Comparison of ENCODE assay signal across 21 cellular contexts in the genomic region with DNA sequence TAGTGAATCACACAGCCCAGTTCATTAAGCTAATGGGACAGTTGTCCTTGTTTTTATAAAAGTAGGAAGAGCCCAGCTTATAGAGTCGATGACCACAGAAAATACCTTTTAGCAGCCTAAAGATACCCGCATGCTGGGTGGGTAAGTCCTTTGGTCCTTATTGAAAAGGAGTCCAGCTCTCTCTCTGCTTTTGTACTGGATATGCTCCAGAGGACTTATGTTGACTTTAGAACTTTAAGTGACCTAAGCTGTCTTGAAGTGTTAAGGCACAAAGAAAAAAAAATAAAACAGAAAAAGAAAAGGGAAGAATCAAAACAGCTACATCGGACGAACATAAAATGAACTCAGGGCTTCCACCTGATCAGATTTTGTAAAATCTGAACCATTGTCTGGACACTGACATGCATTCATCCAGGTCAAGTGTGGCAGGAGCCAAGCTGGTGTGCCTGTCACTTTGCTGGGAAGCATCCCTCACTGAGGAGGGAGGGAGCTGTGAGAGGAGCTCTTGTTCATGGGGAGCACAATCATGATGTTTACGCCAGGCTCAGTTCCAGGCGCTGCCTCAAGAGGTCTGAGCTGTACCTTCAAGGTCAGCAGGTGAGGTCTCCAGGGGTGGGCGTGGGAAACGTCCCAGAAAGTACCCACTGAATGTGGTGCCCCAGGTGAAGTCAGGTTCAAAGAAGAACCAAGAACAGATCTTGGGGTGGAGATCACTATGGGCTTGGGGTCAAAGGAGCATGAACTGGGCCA. TPM values are rescaled to one million over a fixed set of nuclear protein-coding genes. Genes with fewer than 3 reads are reported as not detected.
DNase-seq lines count a peak whose midpoint lies in the region; ATAC-seq and TF ChIP-seq lines count a peak whose summit lies in the region.
"Had no signal": no experiment of that assay in that cellular context is flagged by ENCODE, and none has a peak within 500 bp of the region (broad histone marks: within the 10 kb centered on the region; RNA-seq: fewer than 3 reads in every experiment).

No MANE protein-coding gene starts in this region.

- H3K9ac ChIP-seq in parathyroid adenoma: no peak overlapping the region
- H3K9ac ChIP-seq: KMS-11 had no signal

- H3K4me1 Mint-ChIP-seq in GM23338: no peaks in the 10 kb centered on the region
- no peaks in the 10 kb centered on the region for H3K4me1 Mint-ChIP-seq in stimulated activated naive CD8-positive, alpha-beta T cell treated with anti-CD3 and anti-CD28 coated beads, Interleukin-15, amount 100 ng/mL, for 72 hours
- H3K4me1 Mint-ChIP-seq: IgD-negative memory B cell had no signal

- no peak overlapping the region for H3K4me3 Mint-ChIP-seq in GM23338
- no peak overlapping the region for H3K4me3 Mint-ChIP-seq in stimulated activated naive CD8-positive, alpha-beta T cell treated with anti-CD3 and anti-CD28 coated beads, Interleukin-15, amount 100 ng/mL, for 72 hours

- H3K36me3 ChIP-seq in heart left ventricle (no peaks in the 10 kb centered on the region), GM23338 (ENCODE audit: insufficient read depth) (no peaks in the 10 kb centered on the region), parathyroid adenoma (ENCODE audit: control insufficient read depth, insufficient read depth, low read length) (no peaks in the 10 kb centered on the region), vagina (no peaks in the 10 kb centered on the region)

- peaks cover 3% of the 10 kb centered on the region for H3K27me3 Mint-ChIP-seq in GM23338 (ENCODE audit: insufficient read depth, low read depth, poor library complexity)
- peaks cover 7% of the 10 kb centered on the region for H3K27me3 Mint-ChIP-seq in stimulated activated naive CD8-positive, alpha-beta T cell treated with anti-CD3 and anti-CD28 coated beads, Interleukin-15, amount 100 ng/mL, for 72 hours

- no peaks in the 10 kb centered on the region for H3K9me3 Mint-ChIP-seq in GM23338
- peaks cover 0 to 8% of the 10 kb centered on the region in 2 donors for H3K9me3 Mint-ChIP-seq in stimulated activated naive CD8-positive, alpha-beta T cell treated with anti-CD3 and anti-CD28 coated beads, Interleukin-15, amount 100 ng/mL, for 72 hours

- H3K4me2 ChIP-seq in GM23338 (no peak overlapping the region), parathyroid adenoma (ENCODE audit: low read length) (no peak overlapping the region)
- H3K4me2 ChIP-seq: KMS-11 had no signal

- WGBS in heart left ventricle, 4 donors: 64 to 72% (median 67%) methylated on average over 8 of the region's 8 CpGs

- TF ChIP-seq CTCF in heart left ventricle (IDR thresholded peaks at IDR 0.05): no peak
- TF ChIP-seq CTCF in GM23338 (conservative IDR thresholded peaks at IDR 0.05; ENCODE audit: low read depth in 2 of 2): no peak
- TF ChIP-seq CTCF in parathyroid adenoma (IDR thresholded peaks at IDR 0.05): no peak
- TF ChIP-seq CTCF in vagina (IDR thresholded peaks at IDR 0.05): no peak

- no peaks in the 10 kb centered on the region for H3K36me3 Mint-ChIP-seq in GM23338 (ENCODE audit: low read depth)

- intact Hi-C loops in heart left ventricle (cut with DNase I) (no loop called here), Right ventricle myocardium superior (cut with DNase I) (no loop called here), vagina (cut with DNase I) (no loop called here), posterior vena cava (cut with DNase I) (loop anchor here in 1 of 2 donors (2.0 kb wide), 1 partner anchor 61 kb away; no protein-coding TSS in a partner anchor)

- peaks cover 0 to 15% (median 4%) of the 10 kb centered on the region in 12 donors for H3K9me3 ChIP-seq in heart left ventricle
- no peaks in the 10 kb centered on the region for H3K9me3 ChIP-seq in parathyroid adenoma (ENCODE audit: control insufficient read depth, low read length)
- no peaks in the 10 kb centered on the region for H3K9me3 ChIP-seq in vagina

- no peak for DNase-seq in heart left ventricle
- DNase-seq in Right ventricle myocardium superior: no peak
- no peak for DNase-seq in GM23338 (ENCODE audit: low spot score)
- DNase-seq in kidney tubule cell (ENCODE audit: low spot score): peak; percentile 52
- DNase-seq in stimulated activated naive CD8-positive, alpha-beta T cell treated with anti-CD3 and anti-CD28 coated beads, Interleukin-15, amount 100 ng/mL, for 72 hours: no peak
- DNase-seq in vagina (ENCODE audit: extremely low spot score in 2 of 2): no peak
- no peak for DNase-seq in posterior vena cava (ENCODE audit: low spot score)
- DNase-seq: 8988T; Calu3; DND-41; MM.1S; NCI-H2029; NCI-H524 treated with DMSO at 0.1 percent for 48 hours; NCI-H774; NK-92 treated with Interleukin-12 subunit alpha and Interleukin-12 subunit beta, amount 100 ng/mL, for 24 hours had no signal

- H3K4me3 ChIP-seq in heart left ventricle: no peak overlapping the region
- H3K4me3 ChIP-seq in GM23338: no peak overlapping the region
- no peak overlapping the region for H3K4me3 ChIP-seq in parathyroid adenoma (ENCODE audit: low read depth, low read length)
- no peak overlapping the region for H3K4me3 ChIP-seq in vagina

- H3K27ac Mint-ChIP-seq in GM23338: no peak overlapping the region
- H3K27ac Mint-ChIP-seq in stimulated activated naive CD8-positive, alpha-beta T cell treated with anti-CD3 and anti-CD28 coated beads, Interleukin-15, amount 100 ng/mL, for 72 hours: no peak overlapping the region
- H3K27ac Mint-ChIP-seq: IgD-negative memory B cell had no signal

- H4K20me1 ChIP-seq in GM23338 (replicated peaks; ENCODE audit: insufficient read depth): no peaks in the 10 kb centered on the region

- H3K27ac ChIP-seq in heart left ventricle (peak overlapping the region in 11 of 12 donors; percentile 33 to 85 (median 69)), GM23338 (ENCODE audit: low read depth) (no peak overlapping the region), parathyroid adenoma (peak overlapping the region; percentile 16), vagina (no peak overlapping the region)
- H3K27ac ChIP-seq: HL-60, KMS-11 had no signal

- H3K4me1 ChIP-seq in heart left ventricle (peaks cover 0 to 35% (median 17%) of the 10 kb centered on the region in 12 donors), GM23338 (ENCODE audit: insufficient read depth) (no peaks in the 10 kb centered on the region), parathyroid adenoma (no peaks in the 10 kb centered on the region), vagina (no peaks in the 10 kb centered on the region)

- no peaks in the 10 kb centered on the region for H3K9me2 ChIP-seq in GM23338 (ENCODE audit: insufficient read depth)

- H2AFZ ChIP-seq in GM23338 (peak overlapping the region; percentile 18; the same call in 1 of the 2 replicates), parathyroid adenoma (no peak overlapping the region)

- ATAC-seq in heart left ventricle (no peak), Right ventricle myocardium superior (ENCODE audit: poor library complexity) (no peak), GM23338 (no peak)
- no peak for ATAC-seq in stimulated activated naive CD8-positive, alpha-beta T cell treated with anti-CD3 and anti-CD28 coated beads, Interleukin-15, amount 100 ng/mL, for 72 hours
- ATAC-seq: PC-3 had no signal

- H3K79me2 ChIP-seq in GM23338 (replicated peaks; ENCODE audit: insufficient read depth) (no peaks in the 10 kb centered on the region), parathyroid adenoma (no peaks in the 10 kb centered on the region)

- H3K27me3 ChIP-seq in heart left ventricle (peaks cover 0 to 5% (median 0%) of the 10 kb centered on the region in 9 donors), GM23338 (ENCODE audit: insufficient read depth) (no peaks in the 10 kb centered on the region), parathyroid adenoma (ENCODE audit: control insufficient read depth, insufficient read depth, low read length) (no peaks in the 10 kb centered on the region), vagina (no peaks in the 10 kb centered on the region)

- no peaks in the 10 kb centered on the region for H3F3A ChIP-seq in GM23338 (replicated peaks; ENCODE audit: low read depth)

- no peak for TF ChIP-seq POLR2A in heart left ventricle (IDR thresholded peaks at IDR 0.05)
- TF ChIP-seq POLR2A in vagina (IDR thresholded peaks at IDR 0.05): no peak

TF ChIP-seq in GM23338, 12 proteins besides CTCF, POLR2A, EP300 and RAD21 (continues in another document):
- TF ChIP-seq EZH2 (IDR thresholded peaks at IDR 0.05; ENCODE audit: low read depth, unreplicated experiment) (no peak), JUNB (IDR thresholded peaks at IDR 0.05; ENCODE audit: unreplicated experiment) (no peak), ZNF331 (CRISPR knock-in tag; IDR thresholded peaks at IDR 0.05; ENCODE audit: low read depth) (no peak), POLR2AphosphoS5 (IDR thresholded peaks at IDR 0.05; ENCODE audit: low read depth) (no peak)
- TF ChIP-seq, protein P1, sequence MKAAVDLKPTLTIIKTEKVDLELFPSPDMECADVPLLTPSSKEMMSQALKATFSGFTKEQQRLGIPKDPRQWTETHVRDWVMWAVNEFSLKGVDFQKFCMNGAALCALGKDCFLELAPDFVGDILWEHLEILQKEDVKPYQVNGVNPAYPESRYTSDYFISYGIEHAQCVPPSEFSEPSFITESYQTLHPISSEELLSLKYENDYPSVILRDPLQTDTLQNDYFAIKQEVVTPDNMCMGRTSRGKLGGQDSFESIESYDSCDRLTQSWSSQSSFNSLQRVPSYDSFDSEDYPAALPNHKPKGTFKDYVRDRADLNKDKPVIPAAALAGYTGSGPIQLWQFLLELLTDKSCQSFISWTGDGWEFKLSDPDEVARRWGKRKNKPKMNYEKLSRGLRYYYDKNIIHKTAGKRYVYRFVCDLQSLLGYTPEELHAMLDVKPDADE (IDR thresholded peaks at IDR 0.05): no peak

RNA-seq across cellular contexts. Expression of a gene that starts 28.9 kb away (rescaled TPM):
- total RNA-seq in heart left ventricle (not detected), Right ventricle myocardium superior (not detected), vagina (not detected), posterior vena cava (not detected)
- polyA plus RNA-seq in heart left ventricle (not detected), GM23338 (2016; fragmentation: Nextera tagmentation; extraction: Ambion mirVana) (not detected in 2 replicates)
- total RNA-seq in GM23338 (2014; rRNA removed; shearing (Covaris generic)): not detected in 2 replicates
- total RNA-seq: Calu3, PC-3 had no signal
- polyA plus RNA-seq: BJ, IgD-negative memory B cell had no signal

Comparison
In these comparisons a context has a peak if more than half of its experiments do, and no peak if none do; other contexts are left out.
1. H3K27ac ChIP-seq: peak in heart left ventricle (11 of 12) and parathyroid adenoma (single experiment); none in GM23338 (single experiment) and vagina (single experiment).